In the genomic region with DNA sequence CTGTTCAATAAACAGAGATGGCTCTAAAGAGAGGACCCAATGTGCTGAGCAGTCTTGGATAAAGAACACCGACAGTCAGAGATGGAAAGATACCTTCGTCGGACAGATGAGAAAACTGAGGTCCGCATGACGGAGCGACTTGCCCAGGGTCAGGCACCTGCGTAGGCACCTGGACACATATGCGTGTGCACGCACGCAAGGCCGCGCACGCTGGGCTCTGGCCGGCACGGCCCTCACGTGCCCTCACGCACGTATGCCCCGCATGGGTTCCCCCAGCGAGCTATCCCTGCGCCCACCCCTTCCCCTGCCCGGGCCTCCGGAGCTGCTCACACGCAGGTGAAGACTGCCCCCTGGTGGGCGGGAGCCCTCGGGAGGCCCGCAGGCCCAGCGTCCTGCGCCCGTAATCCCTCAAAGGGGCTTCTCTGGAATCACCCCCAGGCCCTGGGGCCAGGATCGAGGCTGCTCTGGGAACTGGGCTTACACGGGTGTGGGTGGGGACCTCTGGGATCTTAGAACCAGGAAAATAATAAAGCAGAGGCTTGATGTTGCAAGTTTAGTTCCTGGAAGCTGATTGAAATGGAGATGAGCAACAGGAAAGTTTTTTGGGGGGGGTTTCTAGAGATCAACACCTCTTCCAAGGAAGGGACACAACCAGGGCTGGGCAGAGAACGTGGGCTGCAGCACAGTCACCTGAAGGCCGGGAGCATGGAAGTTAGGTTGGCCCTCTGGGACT, we compare ENCODE assay signal across 9 cellular contexts.
A peak's percentile ranks its signal among the peaks of the same experiment; 100 is the strongest.
DNase-seq lines count a peak whose midpoint lies in the region; ATAC-seq, FAIRE-seq and TF ChIP-seq lines count a peak whose summit lies in the region.
"Had no signal": no experiment of that assay in that cellular context is flagged by ENCODE, and none has a peak within 500 bp of the region (broad histone marks: within the 10 kb centered on the region; RNA-seq: fewer than 3 reads in every experiment).

No MANE protein-coding gene starts in this region.

- in situ Hi-C loops in G401 (cut with HindIII; ENCODE audit: low sequenced_read_pairs), result no loop called here
- in situ Hi-C loops in KBM-7 (cut with MboI; ENCODE audit: low pct_unique_long_range_greater_than_20kb, low sequenced_read_pairs), result no loop called here

- TF ChIP-seq CTCF in cardiac fibroblast (IDR thresholded peaks at IDR 0.05; ENCODE audit: low read depth, low read length) (peak; percentile 88), keratinocyte (optimal IDR thresholded peaks at IDR 0.05 in 1 of 3, IDR thresholded peaks at IDR 0.05 in 1 of 3, conservative IDR thresholded peaks at IDR 0.05 in 1 of 3; ENCODE audit: extremely low read depth in 1 of 3, insufficient read depth in 2 of 3, low read length in 3 of 3) (peak; percentile 59 to 93 (median 76))

- H3K27ac ChIP-seq in keratinocyte (ENCODE audit: control insufficient read depth, insufficient read depth, low read length), result no peak overlapping the region

- no peak overlapping the region for H2AFZ ChIP-seq in keratinocyte (ENCODE audit: control insufficient read depth, low read length)

- no peak overlapping the region for H3K9ac ChIP-seq in keratinocyte (ENCODE audit: control insufficient read depth, extremely low read depth, insufficient read depth, low read length)

- H3K79me2 ChIP-seq in keratinocyte (ENCODE audit: control insufficient read depth, insufficient read depth, low read length), result no peaks in the 10 kb centered on the region

- H3K27me3 ChIP-seq in keratinocyte (ENCODE audit: control insufficient read depth, extremely low read depth, insufficient read depth, low read length), result peaks cover 13% of the 10 kb centered on the region

- DNase-seq in G401 (ENCODE audit: low spot score), result peak; percentile 47
- DNase-seq in KBM-7, result peak; percentile 55
- peak; percentile 72 for DNase-seq in activated CD4-positive, CD25-positive, alpha-beta regulatory T cell treated with anti-CD3 and anti-CD28 coated beads, Interleukin-2, amount 50 U/mL, for 72 hours
- peak; percentile 52 to 63 for DNase-seq in cardiac fibroblast (ENCODE audit: low read depth in 2 of 2)
- DNase-seq in keratinocyte (ENCODE audit: low read depth, low spot score), result no peak
- peak; percentile 78 for DNase-seq in stimulated activated CD4-positive, alpha-beta T cell treated with anti-CD3 and anti-CD28 coated beads, Interleukin-1b, Interleukin-23, amount 100 ng/mL, for 48 hours

- no peak for ATAC-seq in GM21515 (IDR thresholded peaks at IDR 0.05; ENCODE audit: unreplicated experiment)
- ATAC-seq in GM18519 (IDR thresholded peaks at IDR 0.05; ENCODE audit: low FRiP score, unreplicated experiment), result no peak

- H3K4me1 ChIP-seq in keratinocyte (ENCODE audit: control insufficient read depth, extremely low read depth, insufficient read depth, low read length), result no peaks in the 10 kb centered on the region

- no peak overlapping the region for H3K4me3 ChIP-seq in cardiac fibroblast (replicated peaks in 1 of 2; ENCODE audit: low read depth in 2 of 2, low read length in 2 of 2)
- H3K4me3 ChIP-seq in keratinocyte (ENCODE audit: control insufficient read depth in 2 of 3, extremely low read depth in 1 of 3, insufficient read depth in 2 of 3, low read depth in 1 of 3, low read length in 3 of 3), result no peak overlapping the region

- no peaks in the 10 kb centered on the region for H3K9me3 ChIP-seq in keratinocyte (ENCODE audit: control insufficient read depth, low read depth, low read length)

- no peaks in the 10 kb centered on the region for H3K9me1 ChIP-seq in keratinocyte (ENCODE audit: control insufficient read depth, extremely low read depth, insufficient read depth, low read length)

- FAIRE-seq in keratinocyte (lab: Jason Lieb, UNC), result no peak
- FAIRE-seq: islet of Langerhans had no signal

- H4K20me1 ChIP-seq in keratinocyte (ENCODE audit: control insufficient read depth, extremely low read depth, insufficient read depth, low read length), result no peaks in the 10 kb centered on the region

- H3K4me2 ChIP-seq in keratinocyte (ENCODE audit: control insufficient read depth, extremely low read depth, insufficient read depth, low read depth, low read length), result no peak overlapping the region

- dilution Hi-C loops in keratinocyte (cut with MboI; ENCODE audit: extremely low pct_ligation_motif_present, low sequenced_read_pairs), result no loop called here

- no peaks in the 10 kb centered on the region for H3K36me3 ChIP-seq in keratinocyte (ENCODE audit: control insufficient read depth in 2 of 2, extremely low read depth in 1 of 2, insufficient read depth in 2 of 2, low read length in 2 of 2)
